Comparison of ENCODE assay signal across 22 cellular contexts in the genomic region with DNA sequence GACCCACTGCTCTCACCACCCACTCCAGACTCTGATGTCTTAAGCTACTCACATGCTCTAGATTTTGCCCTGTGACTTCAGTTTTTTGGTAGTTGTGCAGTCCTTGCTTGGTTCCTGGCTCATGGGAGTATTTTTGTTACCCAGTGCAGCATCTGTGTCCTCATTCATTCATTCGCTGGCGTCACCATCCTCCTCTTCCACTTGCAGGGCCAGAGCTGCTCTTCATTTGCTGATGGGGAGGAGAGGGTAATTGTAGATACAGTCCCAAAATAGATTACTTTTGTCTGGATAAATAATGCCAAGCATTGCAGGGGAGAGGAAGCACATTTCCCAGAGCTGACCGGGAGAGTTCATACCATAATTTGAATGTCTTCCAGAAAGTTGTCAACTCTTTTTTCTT. TPM values are rescaled to one million over a fixed set of nuclear protein-coding genes. Genes with fewer than 3 reads are reported as not detected.
A peak's percentile ranks its signal among the peaks of the same experiment; 100 is the strongest.
DNase-seq lines count a peak whose midpoint lies in the region; ATAC-seq, FAIRE-seq and TF ChIP-seq lines count a peak whose summit lies in the region.
"Had no signal": no experiment of that assay in that cellular context is flagged by ENCODE, and none has a peak within 500 bp of the region (broad histone marks: within the 10 kb centered on the region; RNA-seq: fewer than 3 reads in every experiment).

No MANE protein-coding gene starts in this region.

- intact Hi-C loops in left ventricle myocardium superior (cut with micrococcal nuclease) (no loop called here), cardiac septum (cut with DNase I) (no loop called here), MCF 10A (cut with micrococcal nuclease) (no loop called here)
- intact Hi-C loops in activated T-helper 1 cell treated with anti-CD3 and anti-CD28 coated beads, Interleukin-12 subunit alpha, Interleukin-12 subunit beta, Interleukin-2, Interleukin-4 antibody, amounts not matched to agents 30 ng/mL and 10 ng/mL and 1 ng/mL, durations not matched to agents 14 hours and 24 hours and 36 hours (cut with micrococcal nuclease) = no loop called here

- peaks cover 0 to 11% of the 10 kb centered on the region in 2 experiments for H4K20me1 ChIP-seq in H1 (replicated peaks in 1 of 2; ENCODE audit: control insufficient read depth in 1 of 2, insufficient read depth in 2 of 2, low read length in 2 of 2)

- no peaks in the 10 kb centered on the region for H3K23me2 ChIP-seq in H1 (ENCODE audit: low read depth, low read length)

- no peak for TF ChIP-seq POLR2A in H1 (IDR thresholded peaks at IDR 0.05; ENCODE audit: control extremely low read depth in 1 of 2, low read depth in 2 of 2, low read length in 2 of 2)

- H3K9me3 Mint-ChIP-seq in activated T-helper 1 cell treated with anti-CD3 and anti-CD28 coated beads, Interleukin-12 subunit alpha, Interleukin-12 subunit beta, Interleukin-2, Interleukin-4 antibody, amounts not matched to agents 30 ng/mL and 10 ng/mL and 1 ng/mL, durations not matched to agents 14 hours and 24 hours and 36 hours = no peaks in the 10 kb centered on the region
- H3K9me3 Mint-ChIP-seq in MCF 10A (ENCODE audit: unreplicated experiment) = no peaks in the 10 kb centered on the region
- H3K9me3 Mint-ChIP-seq: CD4-positive, CD25-positive, alpha-beta regulatory T cell; CD8-positive, alpha-beta memory T cell; HFFc6 had no signal

- H2BK12ac ChIP-seq in H1 (ENCODE audit: low read depth, low read length) = no peak overlapping the region

- no peaks in the 10 kb centered on the region for H3K27me3 Mint-ChIP-seq in activated T-helper 1 cell treated with anti-CD3 and anti-CD28 coated beads, Interleukin-12 subunit alpha, Interleukin-12 subunit beta, Interleukin-2, Interleukin-4 antibody, amounts not matched to agents 30 ng/mL and 10 ng/mL and 1 ng/mL, durations not matched to agents 14 hours and 24 hours and 36 hours (ENCODE audit: insufficient read depth)
- no peaks in the 10 kb centered on the region for H3K27me3 Mint-ChIP-seq in MCF 10A (ENCODE audit: insufficient read depth, unreplicated experiment)
- H3K27me3 Mint-ChIP-seq: CD4-positive, CD25-positive, alpha-beta regulatory T cell; CD8-positive, alpha-beta memory T cell had no signal

- H4K5ac ChIP-seq in H1 (ENCODE audit: insufficient read length, low read depth, low read length) = no peak overlapping the region

- no peak overlapping the region for H3K4me2 ChIP-seq in H1 (ENCODE audit: insufficient read depth in 1 of 2, low read depth in 2 of 2, low read length in 2 of 2)

- H3K27me3 ChIP-seq in H1 (replicated peaks in 1 of 4; ENCODE audit: control insufficient read depth in 3 of 4, extremely low read depth in 1 of 4, insufficient read depth in 3 of 4, low read length in 3 of 4) = no peaks in the 10 kb centered on the region; a peak in 1 of 7 replicates
- no peaks in the 10 kb centered on the region for H3K27me3 ChIP-seq in MG63
- H3K27me3 ChIP-seq: BE2C had no signal

- no peak for TF ChIP-seq CTCF in H1 (IDR thresholded peaks at IDR 0.05; ENCODE audit: control extremely low read depth in 1 of 3, insufficient read depth in 1 of 3, low read depth in 1 of 3, low read length in 3 of 3)
- no peak for TF ChIP-seq CTCF in MCF 10A (IDR thresholded peaks at IDR 0.05; ENCODE audit: unreplicated experiment)

- H3K79me1 ChIP-seq in H1 (ENCODE audit: low read depth, low read length) = no peaks in the 10 kb centered on the region; the same call in 1 of the 2 replicates

- CTCF ChIA-PET in H1 (lab: Charles Lee; ENCODE audit: partially characterized antibody) = interaction anchor here (1.0 to 1.3 kb wide), 2 partner anchors 45 to 63 kb away, joined by 3 to 6 read pairs; no protein-coding TSS in a partner anchor
- CTCF ChIA-PET in MCF 10A (lab: Yijun Ruan, JAX) = no interaction called here

- H4K91ac ChIP-seq in H1 (replicated peaks; ENCODE audit: insufficient read length, low read length) = no peak overlapping the region

- POLR2A ChIA-PET in H1 (lab: Charles Lee; ENCODE audit: partially characterized antibody) = interaction anchor here (0.6 to 2.7 kb wide), 6 partner anchors 12 to 64 kb away, joined by 3 to 14 read pairs (median 3); partner anchors contain the start of gene MRPL48
- POLR2A ChIA-PET in MCF 10A (lab: Yijun Ruan, JAX) = interaction anchor here (0.6 to 1.1 kb wide), 2 partner anchors 12 to 859 kb away, joined by 3 to 4 read pairs; partner anchors contain the start of gene MRPL48

- H3K27ac ChIP-seq in H1 (ENCODE audit: low read depth, low read length) = no peak overlapping the region
- H3K27ac ChIP-seq: GM23248, HL-60 had no signal

- peak; percentile 7 for ATAC-seq in left ventricle myocardium superior

- H3K4me3 ChIP-seq in H1 (ENCODE audit: extremely low read depth in 1 of 4, insufficient read depth in 2 of 4, low read depth in 3 of 4, low read length in 4 of 4) = no peak overlapping the region
- no peak overlapping the region for H3K4me3 ChIP-seq in MG63
- H3K4me3 ChIP-seq: GM23248 had no signal

- TF ChIP-seq EP300 in H1 (IDR thresholded peaks at IDR 0.05; ENCODE audit: borderline replicate concordance in 1 of 2, low read depth in 2 of 2, low read length in 2 of 2) = no peak

- H4K8ac ChIP-seq in H1 (ENCODE audit: extremely low read depth, insufficient read depth, low read length) = no peak overlapping the region

- no peak overlapping the region for H2BK15ac ChIP-seq in H1 (ENCODE audit: low read length)

- peaks cover 0 to 3% of the 10 kb centered on the region in 2 experiments; a peak in 1 of 4 replicates for H3K79me2 ChIP-seq in H1 (ENCODE audit: control insufficient read depth in 1 of 2, insufficient read depth in 2 of 2, low read length in 2 of 2)

- no peak overlapping the region for H3K4me3 Mint-ChIP-seq in activated T-helper 1 cell treated with anti-CD3 and anti-CD28 coated beads, Interleukin-12 subunit alpha, Interleukin-12 subunit beta, Interleukin-2, Interleukin-4 antibody, amounts not matched to agents 30 ng/mL and 10 ng/mL and 1 ng/mL, durations not matched to agents 14 hours and 24 hours and 36 hours
- H3K4me3 Mint-ChIP-seq in MCF 10A (ENCODE audit: unreplicated experiment) = no peak overlapping the region
- H3K4me3 Mint-ChIP-seq: CD4-positive, CD25-positive, alpha-beta regulatory T cell; CD8-positive, alpha-beta memory T cell; HFFc6 had no signal

- FAIRE-seq in H1 (lab: Jason Lieb, UNC) = no peak
- FAIRE-seq: G401.6, GM12891, H54 had no signal

- peak overlapping the region; percentile 6 for H3K27ac Mint-ChIP-seq in activated T-helper 1 cell treated with anti-CD3 and anti-CD28 coated beads, Interleukin-12 subunit alpha, Interleukin-12 subunit beta, Interleukin-2, Interleukin-4 antibody, amounts not matched to agents 30 ng/mL and 10 ng/mL and 1 ng/mL, durations not matched to agents 14 hours and 24 hours and 36 hours
- H3K27ac Mint-ChIP-seq in MCF 10A (ENCODE audit: low read depth, unreplicated experiment) = no peak overlapping the region
- H3K27ac Mint-ChIP-seq: HFFc6 had no signal

- no peak overlapping the region for H2AK5ac ChIP-seq in H1 (ENCODE audit: low read depth, low read length)

- peaks cover 0 to 2% (median 0%) of the 10 kb centered on the region in 4 experiments; a peak in 1 of 7 replicates for H3K4me1 ChIP-seq in H1 (replicated peaks in 1 of 4; ENCODE audit: control insufficient read depth in 3 of 4, insufficient read depth in 4 of 4, low read length in 3 of 4)
- H3K4me1 ChIP-seq: BE2C had no signal

- no peak overlapping the region for H3K14ac ChIP-seq in H1 (ENCODE audit: insufficient read length)

- BruUV-seq in MCF 10A (replicated peaks; lab: Mats Ljungman, UMichigan) = no TSS peak

- H2BK5ac ChIP-seq in H1 (ENCODE audit: low read depth, low read length) = no peak overlapping the region

- no peaks in the 10 kb centered on the region for H3K9me3 ChIP-seq in H1 (ENCODE audit: insufficient read depth in 2 of 2, low read depth in 1 of 2, low read length in 1 of 2)
- H3K9me3 ChIP-seq in MG63 = no peaks in the 10 kb centered on the region
- H3K9me3 ChIP-seq: BE2C had no signal

- H3K9ac ChIP-seq in H1 (replicated peaks in 1 of 4; ENCODE audit: extremely low read depth in 1 of 4, low read depth in 3 of 4, low read length in 3 of 4) = peak overlapping the region in 1 of 4 experiments; percentile 33; a peak in 1 of 7 replicates
- H3K9ac ChIP-seq: GM23248 had no signal

- no peak for DNase-seq in left ventricle myocardium superior
- no peak for DNase-seq in cardiac septum (ENCODE audit: low spot score)
- DNase-seq in activated T-helper 1 cell treated with anti-CD3 and anti-CD28 coated beads, Interleukin-12 subunit alpha, Interleukin-12 subunit beta, Interleukin-2, Interleukin-4 antibody, amounts not matched to agents 30 ng/mL and 10 ng/mL and 1 ng/mL, durations not matched to agents 14 hours and 24 hours and 36 hours (ENCODE audit: low spot score) = no peak
- DNase-seq in H1 (ENCODE audit: low read depth in 1 of 2, low spot score in 2 of 2) = no peak
- DNase-seq in MG63 = no peak
- DNase-seq in MCF 10A (ENCODE audit: unreplicated experiment) = no peak
- DNase-seq in NCI-H1092 treated with DMSO at 0.1 percent for 48 hours (lab: John Stamatoyannopoulos, UW) = no peak
- DNase-seq: BE2C; C1 segment of cervical spinal cord; CD4-positive, CD25-positive, alpha-beta regulatory T cell; CD8-positive, alpha-beta memory T cell; COR-L47; DMS 273 treated with DMSO at 0.1 percent for 48 hours; DMS53; DND-41; GM23248; HCEC 1CT; HFFc6 had no signal

- H3K4me1 Mint-ChIP-seq in activated T-helper 1 cell treated with anti-CD3 and anti-CD28 coated beads, Interleukin-12 subunit alpha, Interleukin-12 subunit beta, Interleukin-2, Interleukin-4 antibody, amounts not matched to agents 30 ng/mL and 10 ng/mL and 1 ng/mL, durations not matched to agents 14 hours and 24 hours and 36 hours (ENCODE audit: low read depth) = no peaks in the 10 kb centered on the region
- no peaks in the 10 kb centered on the region for H3K4me1 Mint-ChIP-seq in MCF 10A (ENCODE audit: insufficient read depth, unreplicated experiment)

- H3K56ac ChIP-seq in H1 (replicated peaks; ENCODE audit: insufficient read length, low read depth, low read length) = no peak overlapping the region

- no peak overlapping the region for H2BK20ac ChIP-seq in H1 (ENCODE audit: low read length)

- H3K23ac ChIP-seq in H1 (ENCODE audit: insufficient read length) = no peak overlapping the region

- peak overlapping the region; percentile 28 for H3K4ac ChIP-seq in H1 (replicated peaks; ENCODE audit: insufficient read length, low read depth, low read length)

- H2BK120ac ChIP-seq in H1 (replicated peaks; ENCODE audit: low read depth, low read length) = no peak overlapping the region

- no peak overlapping the region for H2AFZ ChIP-seq in H1 (ENCODE audit: low read length)
- H2AFZ ChIP-seq: GM23248 had no signal

- H3K36me3 Mint-ChIP-seq in activated T-helper 1 cell treated with anti-CD3 and anti-CD28 coated beads, Interleukin-12 subunit alpha, Interleukin-12 subunit beta, Interleukin-2, Interleukin-4 antibody, amounts not matched to agents 30 ng/mL and 10 ng/mL and 1 ng/mL, durations not matched to agents 14 hours and 24 hours and 36 hours (ENCODE audit: low read depth) = peaks cover 4% of the 10 kb centered on the region
- H3K36me3 Mint-ChIP-seq in MCF 10A (ENCODE audit: insufficient read depth, unreplicated experiment) = peaks cover 8% of the 10 kb centered on the region

- H3K36me3 ChIP-seq in H1 (ENCODE audit: control insufficient read depth in 2 of 4, insufficient read depth in 4 of 4, low read length in 3 of 4) (no peaks in the 10 kb centered on the region), MG63 (no peaks in the 10 kb centered on the region)

- TF ChIP-seq RAD21 in H1 (IDR thresholded peaks at IDR 0.05 in 1 of 2, conservative IDR thresholded peaks at IDR 0.05 in 1 of 2; ENCODE audit: low read depth in 2 of 2, low read length in 2 of 2) = no peak

- no peak overlapping the region for H3K18ac ChIP-seq in H1 (ENCODE audit: extremely low read depth, low read length)

- 93% methylated on average over 3 of the region's 3 CpGs; no CpG with 5 or more reads in 1 of the 2 experiments for WGBS in H1 (ENCODE audit: extremely low coverage in 1 of 2, insufficient coverage in 1 of 2, insufficient read length in 1 of 2, insufficient replicate concordance in 2 of 2, low coverage in 1 of 2, low lambda C conversion rate in 2 of 2, missing lambda C conversion rate in 1 of 2), 2 experiments

RNA-seq across cellular contexts. Expression of gene MRPL48, which starts 12.7 kb away (rescaled TPM):
- 44.7 TPM for total RNA-seq in left ventricle myocardium superior
- total RNA-seq in cardiac septum = 30.8 TPM
- 55.0 and 56.3 TPM in 2 replicates for total RNA-seq in activated T-helper 1 cell treated with anti-CD3 and anti-CD28 coated beads, Interleukin-12 subunit alpha, Interleukin-12 subunit beta, Interleukin-2, Interleukin-4 antibody, amounts not matched to agents 30 ng/mL and 10 ng/mL and 1 ng/mL, durations not matched to agents 14 hours and 24 hours and 36 hours
- 59.9 and 60.7 TPM in 2 replicates for total RNA-seq in H1 (2021; fragmentation: NEBNext Ultra II Directional; extraction: Animal tissue kit (Norgen Biotek cat#: 25700))
- polyA plus RNA-seq in H1 (2011; rRNA removed) = 22.8 and 34.9 TPM in 2 replicates
- polyA plus RNA-seq in H1 (2011; cell fraction: cytosol; rRNA removed) = 52.0 TPM
- 26.5 TPM for polyA plus RNA-seq in H1 (2011; cell fraction: nucleus; rRNA removed)
- polyA plus RNA-seq in H1 (2012, experiment 1 of 2) = 55.5 to 71.0 TPM (median 61.5 TPM) in 4 replicates
- 10.8 TPM for polyA plus RNA-seq in H1 (2012, experiment 2 of 2)
- polyA plus RNA-seq in H1 (2013, experiment 1 of 2) = 45.7 TPM
- polyA plus RNA-seq in H1 (2013, experiment 2 of 2) = 51.1 TPM
- 21.8 and 30.4 TPM in 2 replicates for polyA minus RNA-seq in H1 (2011; rRNA and poly(A)+ RNA removed)
- polyA minus RNA-seq in H1 (2011; cell fraction: cytosol; rRNA and poly(A)+ RNA removed) = 15.0 TPM
- polyA minus RNA-seq in H1 (2011; cell fraction: nucleus; rRNA and poly(A)+ RNA removed) = 19.7 TPM
- total RNA-seq in MG63 (2014; rRNA removed; shearing (Covaris generic); ENCODE audit: low replicate concordance) = 48.6 and 52.0 TPM in 2 replicates
- total RNA-seq in MCF 10A (2022) = 36.8 and 41.6 TPM in 2 replicates

RNA-seq across cellular contexts. Expression of gene RAB6A, which starts 39.5 kb away (rescaled TPM):
- total RNA-seq in left ventricle myocardium superior (96.3 TPM), cardiac septum (135 TPM), MCF 10A (2022) (170 and 172 TPM in 2 replicates)
- 81.9 and 88.0 TPM in 2 replicates for total RNA-seq in activated T-helper 1 cell treated with anti-CD3 and anti-CD28 coated beads, Interleukin-12 subunit alpha, Interleukin-12 subunit beta, Interleukin-2, Interleukin-4 antibody, amounts not matched to agents 30 ng/mL and 10 ng/mL and 1 ng/mL, durations not matched to agents 14 hours and 24 hours and 36 hours
- total RNA-seq in H1 (2021; fragmentation: NEBNext Ultra II Directional; extraction: Animal tissue kit (Norgen Biotek cat#: 25700)) = 88.6 and 89.3 TPM in 2 replicates
- polyA plus RNA-seq in H1 (2011; rRNA removed) = 24.4 and 33.5 TPM in 2 replicates
- polyA plus RNA-seq in H1 (2011; cell fraction: cytosol; rRNA removed) = 41.1 TPM
- 39.0 TPM for polyA plus RNA-seq in H1 (2011; cell fraction: nucleus; rRNA removed)
- polyA plus RNA-seq in H1 (2012, experiment 1 of 2) = 51.8 to 62.5 TPM (median 55.3 TPM) in 4 replicates
- polyA plus RNA-seq in H1 (2012, experiment 2 of 2) = 11.7 TPM
- 64.7 TPM for polyA plus RNA-seq in H1 (2013, experiment 1 of 2)
- 70.4 TPM for polyA plus RNA-seq in H1 (2013, experiment 2 of 2)
- 56.4 and 70.2 TPM in 2 replicates for polyA minus RNA-seq in H1 (2011; rRNA and poly(A)+ RNA removed)
- polyA minus RNA-seq in H1 (2011; cell fraction: cytosol; rRNA and poly(A)+ RNA removed) = 45.1 TPM
- 47.8 TPM for polyA minus RNA-seq in H1 (2011; cell fraction: nucleus; rRNA and poly(A)+ RNA removed)
- 69.1 and 72.2 TPM in 2 replicates for total RNA-seq in MG63 (2014; rRNA removed; shearing (Covaris generic); ENCODE audit: low replicate concordance)
